ENCODE assay signal across 18 cellular contexts in the genomic region with DNA sequence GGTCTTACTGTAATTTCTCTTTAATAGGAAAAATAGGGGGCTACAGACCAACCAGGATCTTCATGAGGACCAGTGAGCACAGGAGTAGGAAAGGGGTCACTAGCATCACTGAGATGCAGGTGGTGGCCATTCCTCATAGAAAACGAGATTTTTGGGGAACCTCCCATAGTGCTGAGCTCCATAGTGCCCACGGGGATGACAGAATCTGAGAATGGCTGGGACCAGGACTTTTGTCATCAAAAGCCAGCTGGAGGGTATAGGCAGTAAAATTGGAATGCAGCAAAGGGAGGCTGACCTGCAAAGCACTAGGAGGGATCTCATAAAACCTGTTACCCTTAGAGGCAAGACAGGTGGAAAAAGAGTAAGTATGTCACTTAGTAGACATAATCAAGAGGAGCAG. TPM values are rescaled to one million over a fixed set of nuclear protein-coding genes. Genes with fewer than 3 reads are reported as not detected.
DNase-seq lines count a peak whose midpoint lies in the region; ATAC-seq, FAIRE-seq and TF ChIP-seq lines count a peak whose summit lies in the region.
"Had no signal": no experiment of that assay in that cellular context is flagged by ENCODE, and none has a peak within 500 bp of the region (broad histone marks: within the 10 kb centered on the region; RNA-seq: fewer than 3 reads in every experiment).

No MANE protein-coding gene starts in this region.

- H3K27ac ChIP-seq in HL-60 (replicated peaks) (peak overlapping the region; percentile 75), spleen (peak overlapping the region in 6 of 8 donors; percentile 30 to 91 (median 86))

- peaks cover 4% of the 10 kb centered on the region for H3K9me3 Mint-ChIP-seq in activated T-cell treated with anti-CD3 and anti-CD28 coated beads, Interleukin-2, amount 50 U/mL, for 24 hours
- H3K9me3 Mint-ChIP-seq in activated naive CD8-positive, alpha-beta T cell treated with anti-CD3 and anti-CD28 coated beads, Interleukin-2, amount 10 ng/mL, durations not matched to agents 7 days and 5 days = no peaks in the 10 kb centered on the region

- peaks cover 32% of the 10 kb centered on the region for H3K36me3 Mint-ChIP-seq in activated T-cell treated with anti-CD3 and anti-CD28 coated beads, Interleukin-2, amount 50 U/mL, for 24 hours (ENCODE audit: low read depth)
- peaks cover 24% of the 10 kb centered on the region for H3K36me3 Mint-ChIP-seq in activated naive CD8-positive, alpha-beta T cell treated with anti-CD3 and anti-CD28 coated beads, Interleukin-2, amount 10 ng/mL, durations not matched to agents 7 days and 5 days

- POLR2A ChIA-PET in activated naive CD8-positive, alpha-beta T cell treated with anti-CD3 and anti-CD28 coated beads, Interleukin-2, amount 10 ng/mL, durations not matched to agents 7 days and 5 days (lab: Charles Lee) = interaction anchor here (2.2 to 13.2 kb wide), 5 partner anchors 12 to 108 kb away, joined by 9 to 275 read pairs (median 13); partner anchors contain the start of genes CEACAM21 and DMAC2

- 63 to 74% (median 68%) methylated on average over 2 of the region's 2 CpGs for WGBS in spleen, 5 donors

- H3K4me1 ChIP-seq in spleen = peaks cover 38 to 99% (median 75%) of the 10 kb centered on the region in 6 donors

- TF ChIP-seq CTCF in HL-60 (IDR thresholded peaks at IDR 0.05; ENCODE audit: insufficient read depth, low read length) (no peak), spleen (IDR thresholded peaks at IDR 0.05 in 8 of 11, conservative IDR thresholded peaks at IDR 0.05 in 3 of 11) (no peak), D721Med (IDR thresholded peaks at IDR 0.05; ENCODE audit: insufficient read depth, missing control alignments) (no peak)

- no peak for TF ChIP-seq POLR2A in spleen (IDR thresholded peaks at IDR 0.05)

- peaks cover 73% of the 10 kb centered on the region for H3K4me1 Mint-ChIP-seq in activated T-cell treated with anti-CD3 and anti-CD28 coated beads, Interleukin-2, amount 50 U/mL, for 24 hours (ENCODE audit: low read depth)
- peaks cover 49% of the 10 kb centered on the region for H3K4me1 Mint-ChIP-seq in activated naive CD8-positive, alpha-beta T cell treated with anti-CD3 and anti-CD28 coated beads, Interleukin-2, amount 10 ng/mL, durations not matched to agents 7 days and 5 days

- ATAC-seq in activated naive CD8-positive, alpha-beta T cell treated with anti-CD3 and anti-CD28 coated beads, Interleukin-2, amount 10 ng/mL, durations not matched to agents 7 days and 5 days (ENCODE audit: low read depth) = no peak
- ATAC-seq in HG03139 (IDR thresholded peaks at IDR 0.05; ENCODE audit: unreplicated experiment) = no peak
- ATAC-seq: HepG2 had no signal

- no peaks in the 10 kb centered on the region for H3K27me3 Mint-ChIP-seq in activated T-cell treated with anti-CD3 and anti-CD28 coated beads, Interleukin-2, amount 50 U/mL, for 24 hours
- H3K27me3 Mint-ChIP-seq in activated naive CD8-positive, alpha-beta T cell treated with anti-CD3 and anti-CD28 coated beads, Interleukin-2, amount 10 ng/mL, durations not matched to agents 7 days and 5 days = no peaks in the 10 kb centered on the region

- no peak for FAIRE-seq in D721Med (lab: Jason Lieb, UNC)
- FAIRE-seq: HepG2 had no signal

- no peak overlapping the region for H3K4me3 ChIP-seq in HL-60 (replicated peaks; ENCODE audit: insufficient read depth, low read length)
- no peak overlapping the region for H3K4me3 ChIP-seq in spleen
- H3K4me3 ChIP-seq: stomach had no signal

- no peaks in the 10 kb centered on the region for H3K27me3 ChIP-seq in HL-60 (ENCODE audit: insufficient read depth, poor library complexity, severe bottlenecking)
- no peaks in the 10 kb centered on the region for H3K27me3 ChIP-seq in spleen (replicated peaks in 1 of 7)

- no peak for DNase-seq in activated T-cell treated with anti-CD3 and anti-CD28 coated beads, Interleukin-2, amount 50 U/mL, for 24 hours
- DNase-seq in activated T-cell treated with anti-CD3 and anti-CD28 coated beads, Interleukin-2, amount 50 U/mL, for 48 hours = no peak
- no peak for DNase-seq in HL-60 (ENCODE audit: low read depth in 1 of 2, low spot score in 1 of 2)
- no peak for DNase-seq in activated naive CD8-positive, alpha-beta T cell treated with anti-CD3 and anti-CD28 coated beads, Interleukin-2, amount 10 ng/mL, durations not matched to agents 7 days and 5 days
- no peak for DNase-seq in spleen
- DNase-seq in D721Med (ENCODE audit: insufficient read length, low spot score) = no peak
- DNase-seq in NCI-H82 treated with DMSO at 0.1 percent for 48 hours (lab: John Stamatoyannopoulos, UW; ENCODE audit: unreplicated experiment) = no peak
- DNase-seq: Caco-2, HCEC 1CT, NCI-H2029, nucleus accumbens, SHP77 treated with DMSO at 0.1 percent for 48 hours, stomach, T-helper 9 cell had no signal

- peak overlapping the region; percentile 46 for H3K4me3 Mint-ChIP-seq in activated T-cell treated with anti-CD3 and anti-CD28 coated beads, Interleukin-2, amount 50 U/mL, for 24 hours
- peak overlapping the region; percentile 20 for H3K4me3 Mint-ChIP-seq in activated naive CD8-positive, alpha-beta T cell treated with anti-CD3 and anti-CD28 coated beads, Interleukin-2, amount 10 ng/mL, durations not matched to agents 7 days and 5 days

- intact Hi-C loops in spleen (cut with DNase I; ENCODE audit: low total_unique reads) = no loop called here

- no peaks in the 10 kb centered on the region for H3K36me3 ChIP-seq in spleen
- H3K36me3 ChIP-seq: stomach had no signal

- H3K27ac Mint-ChIP-seq in activated T-cell treated with anti-CD3 and anti-CD28 coated beads, Interleukin-2, amount 50 U/mL, for 24 hours = peak overlapping the region; percentile 98
- H3K27ac Mint-ChIP-seq in activated naive CD8-positive, alpha-beta T cell treated with anti-CD3 and anti-CD28 coated beads, Interleukin-2, amount 10 ng/mL, durations not matched to agents 7 days and 5 days = peak overlapping the region; percentile 49

- H3K9me3 ChIP-seq in spleen = no peaks in the 10 kb centered on the region
- H3K9me3 ChIP-seq: stomach had no signal

RNA-seq across cellular contexts. Expression of gene CEACAM21, which starts 28.4 kb away (rescaled TPM):
- total RNA-seq in activated naive CD8-positive, alpha-beta T cell treated with anti-CD3 and anti-CD28 coated beads, Interleukin-2, amount 10 ng/mL, durations not matched to agents 7 days and 5 days = 10 to 100 TPM; 75.4 to 75.5 TPM
- total RNA-seq in spleen = 10 to 100 TPM; 12.1 to 22.9 (median 20.0) TPM
- polyA plus RNA-seq in spleen = 10 to 100 TPM; 10.3 to 21.0 (median 17.4) TPM
- total RNA-seq: Caco-2, HepG2, NCI-H460 had no signal
- polyA plus RNA-seq: AG04450 had no signal
